In genomic region chr22:36088292-36088691, GRCh38 we compare ENCODE assay signal across 1 cellular context.
TF ChIP-seq lines count a peak whose summit lies in the region.

No MANE protein-coding gene starts in this region.

TF ChIP-seq in IMR-90, 13 proteins besides CTCF, POLR2A, EP300 and RAD21:
- TF ChIP-seq BHLHE40 (IDR thresholded peaks at IDR 0.05; ENCODE audit: low read depth, low read length) (no peak), CEBPB (IDR thresholded peaks at IDR 0.05; ENCODE audit: low read depth, low read length) (peak; percentile 23; the same call in 1 of the 2 replicates), USF2 (IDR thresholded peaks at IDR 0.05; ENCODE audit: low read depth, low read length) (no peak), RFX5 (IDR thresholded peaks at IDR 0.05; ENCODE audit: low read depth, low read length) (no peak), RCOR1 (IDR thresholded peaks at IDR 0.05; ENCODE audit: insufficient replicate concordance, low read length) (no peak), NFE2L2 (IDR thresholded peaks at IDR 0.05; ENCODE audit: low read depth, low read length) (no peak), MAZ (IDR thresholded peaks at IDR 0.05; ENCODE audit: borderline replicate concordance, low read depth, low read length) (no peak), FOS (IDR thresholded peaks at IDR 0.05; ENCODE audit: low read depth, low read length) (no peak)
TF ChIP-seq in IMR-90: peak in this region for 1.
